8 cellular contexts compared by ENCODE assay signal in genomic region chr19:1252818-1253513, GRCh38. TPM values are rescaled to one million over a fixed set of nuclear protein-coding genes. Genes with fewer than 3 reads are reported as not detected.
DNase-seq lines count a peak whose midpoint lies in the region; ATAC-seq and TF ChIP-seq lines count a peak whose summit lies in the region.

No MANE protein-coding gene starts in this region.

- no peaks in the 10 kb centered on the region for H3K36me3 ChIP-seq in neural progenitor cell

- peaks cover 15% of the 10 kb centered on the region for H3K4me1 ChIP-seq in neural progenitor cell

- no peak overlapping the region for H3K9ac ChIP-seq in neural progenitor cell

- ATAC-seq in GM21737 (IDR thresholded peaks at IDR 0.05; ENCODE audit: unreplicated experiment): no peak

- no peaks in the 10 kb centered on the region for H3K9me3 ChIP-seq in neural progenitor cell (ENCODE audit: low read depth)

- peaks cover 9% of the 10 kb centered on the region for H3K27me3 Mint-ChIP-seq in neural progenitor cell (ENCODE audit: insufficient read depth, low read depth)

- no peaks in the 10 kb centered on the region for H3K9me3 Mint-ChIP-seq in neural progenitor cell

- peak overlapping the region; percentile 71 for H3K27ac ChIP-seq in neural progenitor cell

- peak overlapping the region; percentile 89 for H3K4me2 ChIP-seq in neural progenitor cell

- H4K20me1 ChIP-seq in neural progenitor cell (ENCODE audit: low read depth): peaks cover 73% of the 10 kb centered on the region

- H3K79me2 ChIP-seq in neural progenitor cell (ENCODE audit: low read depth): peaks cover 82% of the 10 kb centered on the region

- no peak overlapping the region for H3K4me3 Mint-ChIP-seq in neural progenitor cell

- H3K27ac Mint-ChIP-seq in neural progenitor cell: no peak overlapping the region

- peaks cover 10% of the 10 kb centered on the region for H3K36me3 Mint-ChIP-seq in neural progenitor cell

- DNase-seq in NK-92 treated with Interleukin-12 subunit alpha and Interleukin-12 subunit beta, amount 100 ng/mL, for 24 hours (lab: John Stamatoyannopoulos, UW): peak; percentile 92
- no peak for DNase-seq in NK-92 (lab: John Stamatoyannopoulos, UW; ENCODE audit: unreplicated experiment)
- peak; percentile 23 for DNase-seq in OCI-M2 (lab: John Stamatoyannopoulos, UW; ENCODE audit: unreplicated experiment)
- DNase-seq in activated effector memory CD4-positive, alpha-beta T cell treated with Interleukin-2 at 50 U/mL for 16 hours: peak; percentile 74
- DNase-seq in fibroblast of pulmonary artery (ENCODE audit: low read depth): peak; percentile 98
- no peak for DNase-seq in neural progenitor cell (ENCODE audit: low spot score)
- DNase-seq in ureter (ENCODE audit: low spot score): peak; percentile 95

- TF ChIP-seq CTCF in fibroblast of pulmonary artery (IDR thresholded peaks at IDR 0.05; ENCODE audit: low read length, missing control alignments): no peak
- TF ChIP-seq CTCF in neural progenitor cell (IDR thresholded peaks at IDR 0.05): no peak

- no peak overlapping the region for H2AFZ ChIP-seq in neural progenitor cell (replicated peaks)

- peaks cover 13% of the 10 kb centered on the region for H3K4me1 Mint-ChIP-seq in neural progenitor cell

- H3F3A ChIP-seq in neural progenitor cell (ENCODE audit: low read depth): peaks cover 65% of the 10 kb centered on the region

- no peaks in the 10 kb centered on the region for H3K27me3 ChIP-seq in neural progenitor cell

- peak overlapping the region; percentile 85 for H3K4me3 ChIP-seq in fibroblast of pulmonary artery (replicated peaks; ENCODE audit: low read depth, low read length)
- H3K4me3 ChIP-seq in neural progenitor cell: peak overlapping the region; percentile 90

RNA-seq across cellular contexts. Expression of gene MIDN, which starts 4.6 kb away (rescaled TPM):
- total RNA-seq in neural progenitor cell (ENCODE audit: low replicate concordance) (16.1 and 51.3 TPM in 2 replicates), ureter (121 TPM)

RNA-seq across cellular contexts. Expression of gene ATP5F1D, which starts 11.4 kb away (rescaled TPM):
- total RNA-seq in neural progenitor cell (ENCODE audit: low replicate concordance) (7.1 and 52.0 TPM in 2 replicates), ureter (144 TPM)

RNA-seq across cellular contexts. Expression of gene CBARP, which starts 15.2 kb away (rescaled TPM):
- total RNA-seq in neural progenitor cell (ENCODE audit: low replicate concordance): 1.2 and 17.8 TPM in 2 replicates
- 0.73 TPM for total RNA-seq in ureter

RNA-seq across cellular contexts. Expression of gene CIRBP, which starts 16.2 kb away (rescaled TPM):
- total RNA-seq in neural progenitor cell (ENCODE audit: low replicate concordance) (395 and 737 TPM in 2 replicates), ureter (524 TPM)

RNA-seq across cellular contexts. Expression of gene FAM174C, which starts 22.4 kb away (rescaled TPM):
- 4.8 and 14.6 TPM in 2 replicates for total RNA-seq in neural progenitor cell (ENCODE audit: low replicate concordance)
- 47.5 TPM for total RNA-seq in ureter

Comparison
In these comparisons a context has a peak if more than half of its experiments do, and no peak if none do; other contexts are left out.
1. DNase-seq: peak in NK-92 treated with Interleukin-12 subunit alpha and Interleukin-12 subunit beta, amount 100 ng/mL, for 24 hours (single experiment), OCI-M2 (single experiment), activated effector memory CD4-positive, alpha-beta T cell treated with Interleukin-2 at 50 U/mL for 16 hours (single experiment), fibroblast of pulmonary artery (single experiment) and ureter (single experiment); none in NK-92 (single experiment) and neural progenitor cell (single experiment).